In the genomic region with DNA sequence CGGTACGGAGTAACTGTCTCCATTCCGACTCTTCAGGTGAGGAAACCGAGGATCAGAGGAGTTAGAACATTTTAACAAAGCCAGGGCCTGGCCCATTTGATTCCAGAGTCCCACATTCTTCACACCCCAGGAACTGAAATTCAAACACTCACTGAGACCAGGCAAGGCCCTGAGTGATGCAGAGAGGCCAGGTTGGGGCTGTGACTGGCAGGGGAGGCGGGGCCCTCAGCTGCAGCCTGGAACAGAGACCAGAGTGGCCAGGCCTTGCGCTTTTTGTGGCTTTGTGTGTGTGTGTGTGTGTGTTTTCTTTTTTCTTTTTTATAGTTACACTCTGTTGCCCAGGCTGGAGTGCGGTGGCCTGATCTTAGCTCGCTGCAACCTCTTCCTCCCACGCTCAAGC, we compare ENCODE assay signal across 15 cellular contexts. TPM values are rescaled to one million over a fixed set of nuclear protein-coding genes. Genes with fewer than 3 reads are reported as not detected.
DNase-seq lines count a peak whose midpoint lies in the region; ATAC-seq and TF ChIP-seq lines count a peak whose summit lies in the region.
"Had no signal": no experiment of that assay in that cellular context is flagged by ENCODE, and none has a peak within 500 bp of the region (broad histone marks: within the 10 kb centered on the region; RNA-seq: fewer than 3 reads in every experiment).

No MANE protein-coding gene starts in this region.

- no peaks in the 10 kb centered on the region for H3K9me2 ChIP-seq in OCI-LY7 (ENCODE audit: insufficient read depth, low read length)

- peaks cover 53% of the 10 kb centered on the region for H3K36me3 Mint-ChIP-seq in CD8-positive, alpha-beta T cell
- H3K36me3 Mint-ChIP-seq in endodermal cell (ENCODE audit: low read depth), result no peaks in the 10 kb centered on the region
- no peaks in the 10 kb centered on the region for H3K36me3 Mint-ChIP-seq in MCF 10A (ENCODE audit: insufficient read depth, unreplicated experiment)
- no peaks in the 10 kb centered on the region for H3K36me3 Mint-ChIP-seq in type B pancreatic cell

- H3K27me3 ChIP-seq in BLaER1, result no peaks in the 10 kb centered on the region
- H3K27me3 ChIP-seq in CD8-positive, alpha-beta T cell (ENCODE audit: insufficient read depth, low read length), result no peaks in the 10 kb centered on the region
- H3K27me3 ChIP-seq in endodermal cell (ENCODE audit: control insufficient read depth, insufficient read depth, low read length, poor library complexity, severe bottlenecking), result no peaks in the 10 kb centered on the region
- no peaks in the 10 kb centered on the region for H3K27me3 ChIP-seq in BE2C

- CTCF ChIA-PET in CD8-positive, alpha-beta T cell (lab: Charles Lee), result no interaction called here
- CTCF ChIA-PET in OCI-LY7 (lab: Charles Lee; ENCODE audit: unreplicated experiment), result no interaction called here
- CTCF ChIA-PET in MCF 10A (lab: Yijun Ruan, JAX), result interaction anchor here (1.2 kb wide), 1 partner anchor 57 kb away, joined by 3 read pairs; the partner anchor contains the start of gene BCAS4

- H3K4me2 ChIP-seq in BLaER1 (peak overlapping the region; percentile 44; the same call in 1 of the 2 replicates), OCI-LY7 (ENCODE audit: low read length) (no peak overlapping the region)

- H3K4me1 ChIP-seq in BLaER1 (peaks cover 53% of the 10 kb centered on the region), OCI-LY7 (ENCODE audit: insufficient read depth, low read length, poor library complexity, severe bottlenecking) (peaks cover 50% of the 10 kb centered on the region), endodermal cell (ENCODE audit: control insufficient read depth, insufficient read depth, low read length) (peaks cover 13% of the 10 kb centered on the region), BE2C (peaks cover 11% of the 10 kb centered on the region)
- peaks cover 11% of the 10 kb centered on the region for H3K4me1 ChIP-seq in CD8-positive, alpha-beta T cell (ENCODE audit: insufficient read depth, low read length)

- no peaks in the 10 kb centered on the region for H3K9me3 Mint-ChIP-seq in CD8-positive, alpha-beta T cell
- H3K9me3 Mint-ChIP-seq in endodermal cell (no peaks in the 10 kb centered on the region), MCF 10A (ENCODE audit: unreplicated experiment) (no peaks in the 10 kb centered on the region), type B pancreatic cell (no peaks in the 10 kb centered on the region)

- 92 to 97% methylated on average over 5 to 8 of the region's 9 CpGs for WGBS in endodermal cell (ENCODE audit: insufficient coverage in 1 of 2, insufficient read length in 1 of 2), 2 experiments

- H4K20me1 ChIP-seq in BLaER1 (peaks cover 33% of the 10 kb centered on the region), OCI-LY7 (ENCODE audit: insufficient read depth, low read length) (no peaks in the 10 kb centered on the region)

- peak overlapping the region; percentile 73 for H3K27ac Mint-ChIP-seq in CD8-positive, alpha-beta T cell
- H3K27ac Mint-ChIP-seq in endodermal cell (peak overlapping the region; percentile 19), MCF 10A (ENCODE audit: low read depth, unreplicated experiment) (no peak overlapping the region), type B pancreatic cell (no peak overlapping the region)

- intact Hi-C loops in CD8-positive, alpha-beta T cell (cut with DNase I, micrococcal nuclease), result no loop called here
- intact Hi-C loops in OCI-LY7 (cut with micrococcal nuclease; ENCODE audit: unreplicated experiment) (no loop called here), MCF 10A (cut with micrococcal nuclease) (no loop called here)

- no peak for DNase-seq in CD8-positive, alpha-beta T cell
- no peak for DNase-seq in OCI-LY7 (ENCODE audit: low spot score)
- DNase-seq in endodermal cell, result peak; percentile 71
- no peak for DNase-seq in BE2C
- no peak for DNase-seq in MCF 10A (ENCODE audit: unreplicated experiment)
- DNase-seq in type B pancreatic cell (ENCODE audit: extremely low spot score, unreplicated experiment), result no peak
- no peak for DNase-seq in activated CD4-positive, alpha-beta T cell treated with anti-CD3 and anti-CD28 coated beads for 4 hours
- DNase-seq: EL, NCI-H1092, NCI-H2107, NCI-H345, NCI-H526 treated with DMSO at 0.1 percent for 48 hours had no signal

- no peak for TF ChIP-seq CTCF in CD8-positive, alpha-beta T cell (IDR thresholded peaks at IDR 0.05)
- TF ChIP-seq CTCF in OCI-LY7 (conservative IDR thresholded peaks at IDR 0.05; ENCODE audit: low read length) (no peak), endodermal cell (conservative IDR thresholded peaks at IDR 0.05) (no peak), BE2C (IDR thresholded peaks at IDR 0.05; ENCODE audit: low read depth, low read length) (no peak), MCF 10A (IDR thresholded peaks at IDR 0.05; ENCODE audit: unreplicated experiment) (no peak), type B pancreatic cell (conservative IDR thresholded peaks at IDR 0.05) (no peak)

- POLR2A ChIA-PET in CD8-positive, alpha-beta T cell (lab: Charles Lee), result no interaction called here
- POLR2A ChIA-PET in OCI-LY7 (lab: Charles Lee) (no interaction called here), MCF 10A (lab: Yijun Ruan, JAX) (interaction anchor here (7.0 kb wide), 1 partner anchor 13 kb away, joined by 89 read pairs; no protein-coding TSS in a partner anchor)

- no peak overlapping the region for H3K9ac ChIP-seq in BLaER1
- H3K9ac ChIP-seq in endodermal cell (ENCODE audit: extremely low read depth, low read length, poor library complexity, severe bottlenecking), result no peak overlapping the region

- no peak overlapping the region for H3K4me3 Mint-ChIP-seq in CD8-positive, alpha-beta T cell
- H3K4me3 Mint-ChIP-seq in endodermal cell (no peak overlapping the region), MCF 10A (ENCODE audit: unreplicated experiment) (no peak overlapping the region), type B pancreatic cell (no peak overlapping the region)

- peaks cover 23% of the 10 kb centered on the region for H3K4me1 Mint-ChIP-seq in CD8-positive, alpha-beta T cell (ENCODE audit: low read depth)
- H3K4me1 Mint-ChIP-seq in endodermal cell (peaks cover 31% of the 10 kb centered on the region), MCF 10A (ENCODE audit: insufficient read depth, unreplicated experiment) (peaks cover 38% of the 10 kb centered on the region), type B pancreatic cell (ENCODE audit: unreplicated experiment) (peaks cover 26% of the 10 kb centered on the region)

- H3K27ac ChIP-seq in BLaER1, result peak overlapping the region; percentile 84
- no peak overlapping the region for H3K27ac ChIP-seq in CD8-positive, alpha-beta T cell (ENCODE audit: low read depth, low read length)
- H3K27ac ChIP-seq in OCI-LY7 (ENCODE audit: low read depth, low read length, poor library complexity, severe bottlenecking), result peak overlapping the region; percentile 77
- no peak overlapping the region for H3K27ac ChIP-seq in endodermal cell (ENCODE audit: low read depth, low read length)
- H3K27ac ChIP-seq: SK-N-MC had no signal

- no TSS peak for BruUV-seq in OCI-LY7 (replicated peaks; lab: Mats Ljungman, UMichigan)
- no TSS peak for BruUV-seq in MCF 10A (replicated peaks; lab: Mats Ljungman, UMichigan)

- no peak overlapping the region for H3K4me3 ChIP-seq in BLaER1
- no peak overlapping the region for H3K4me3 ChIP-seq in CD8-positive, alpha-beta T cell (ENCODE audit: low read depth, low read length)
- H3K4me3 ChIP-seq in OCI-LY7 (ENCODE audit: low read depth, low read length, poor library complexity, severe bottlenecking), result no peak overlapping the region
- H3K4me3 ChIP-seq in endodermal cell (ENCODE audit: low read length), result no peak overlapping the region
- H3K4me3 ChIP-seq in BE2C (ENCODE audit: low read depth, low read length), result no peak overlapping the region
- H3K4me3 ChIP-seq: SK-N-MC had no signal

- H2AFZ ChIP-seq in OCI-LY7 (ENCODE audit: low read length), result no peak overlapping the region

- H3K9me3 ChIP-seq in BLaER1 (no peaks in the 10 kb centered on the region), OCI-LY7 (ENCODE audit: low read length) (no peaks in the 10 kb centered on the region), endodermal cell (ENCODE audit: control insufficient read depth, low read length) (no peaks in the 10 kb centered on the region), BE2C (no peaks in the 10 kb centered on the region)
- no peaks in the 10 kb centered on the region for H3K9me3 ChIP-seq in CD8-positive, alpha-beta T cell (ENCODE audit: low read length)

- peaks cover 25% of the 10 kb centered on the region; the same call in 1 of the 2 replicates for H3K79me2 ChIP-seq in OCI-LY7 (ENCODE audit: insufficient read depth, low read depth, low read length)

- H3K36me3 ChIP-seq in BLaER1 (peaks cover 79% of the 10 kb centered on the region), OCI-LY7 (ENCODE audit: insufficient read depth, low read length) (peaks cover 86% of the 10 kb centered on the region), endodermal cell (ENCODE audit: control insufficient read depth, insufficient read depth, low read length) (no peaks in the 10 kb centered on the region), BE2C (no peaks in the 10 kb centered on the region)
- no peaks in the 10 kb centered on the region for H3K36me3 ChIP-seq in CD8-positive, alpha-beta T cell (ENCODE audit: insufficient read depth, low read length)

- no peaks in the 10 kb centered on the region for H3K27me3 Mint-ChIP-seq in CD8-positive, alpha-beta T cell (ENCODE audit: low read depth)
- H3K27me3 Mint-ChIP-seq in endodermal cell (ENCODE audit: insufficient read depth) (no peaks in the 10 kb centered on the region), MCF 10A (ENCODE audit: insufficient read depth, unreplicated experiment) (no peaks in the 10 kb centered on the region), type B pancreatic cell (no peaks in the 10 kb centered on the region)

- no peak for ATAC-seq in CD8-positive, alpha-beta T cell
- ATAC-seq: Right ventricle myocardium inferior had no signal

RNA-seq across cellular contexts. Expression of gene BCAS4, which starts 57.2 kb away (rescaled TPM):
- total RNA-seq in CD8-positive, alpha-beta T cell, result 10 to 100 TPM; 29.4 to 32.3 TPM
- total RNA-seq in OCI-LY7 (2014; rRNA removed; shearing (Covaris generic)), result 128 and 181 TPM in 2 replicates
- total RNA-seq in OCI-LY7 (2022) (166 and 173 TPM in 2 replicates), endodermal cell (10 to 100 TPM in 1 of 2 donors, 1 to 10 TPM in 1; 9.5 to 25.2 TPM), MCF 10A (2022) (5.4 and 7.9 TPM in 2 replicates), type B pancreatic cell (ENCODE audit: low replicate concordance) (6.3 and 9.3 TPM in 2 replicates)
- polyA plus RNA-seq in endodermal cell (2013, experiment 1 of 2), result 10.0 TPM
- polyA plus RNA-seq in endodermal cell (2013, experiment 2 of 2), result 10.5 TPM
- 14.5 TPM for polyA plus RNA-seq in BE2C (2012; ENCODE audit: insufficient read depth, insufficient read length, low read depth)

Comparison
In these comparisons a context has a peak if more than half of its experiments do, and no peak if none do; other contexts are left out.
1. H3K27ac ChIP-seq: peak in BLaER1 (single experiment) and OCI-LY7 (single experiment); none in CD8-positive, alpha-beta T cell (single experiment) and endodermal cell (single experiment).
2. H3K27ac Mint-ChIP-seq: peak in CD8-positive, alpha-beta T cell (single experiment) and endodermal cell (single experiment); none in MCF 10A (single experiment) and type B pancreatic cell (single experiment).